Comparison of ENCODE assay signal across 21 cellular contexts in the genomic region with DNA sequence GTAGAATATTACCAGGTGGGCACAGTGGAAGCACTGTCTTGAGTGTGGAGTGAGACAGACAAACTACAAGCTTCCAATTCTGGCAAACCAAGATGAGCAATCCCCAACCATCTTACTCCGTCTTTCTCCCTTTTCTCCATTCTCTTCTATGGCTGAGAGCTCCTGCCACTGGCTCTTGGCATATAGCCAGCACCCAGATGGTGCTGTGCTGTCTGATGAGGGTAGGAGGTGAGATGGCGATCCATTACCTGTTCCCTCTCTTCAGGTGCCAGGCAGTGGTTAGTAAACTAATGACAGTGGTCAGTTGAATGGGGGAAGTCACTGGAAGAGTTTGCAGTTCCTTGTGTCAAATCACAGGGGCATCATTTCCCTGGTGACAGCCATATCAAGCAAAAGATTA.
DNase-seq lines count a peak whose midpoint lies in the region; ATAC-seq, FAIRE-seq and TF ChIP-seq lines count a peak whose summit lies in the region.
"Had no signal": no experiment of that assay in that cellular context is flagged by ENCODE, and none has a peak within 500 bp of the region (broad histone marks: within the 10 kb centered on the region; RNA-seq: fewer than 3 reads in every experiment).

No MANE protein-coding gene starts in this region.

- no peak overlapping the region for H3K4me2 ChIP-seq in H1 (ENCODE audit: insufficient read depth in 1 of 2, low read depth in 2 of 2, low read length in 2 of 2)
- H3K4me2 ChIP-seq: hepatocyte had no signal

- peaks cover 4% of the 10 kb centered on the region; the same call in 1 of the 2 replicates for H3K36me3 ChIP-seq in BE2C
- H3K36me3 ChIP-seq in H1 (ENCODE audit: control insufficient read depth in 2 of 4, insufficient read depth in 4 of 4, low read length in 3 of 4) = peaks cover 0 to 41% (median 4%) of the 10 kb centered on the region in 4 experiments; a peak in 4 of 8 replicates

- H2AK5ac ChIP-seq in H1 (ENCODE audit: low read depth, low read length) = no peak overlapping the region

- H3K4me1 ChIP-seq in BE2C (no peaks in the 10 kb centered on the region), H1 (replicated peaks in 1 of 4; ENCODE audit: control insufficient read depth in 3 of 4, insufficient read depth in 4 of 4, low read length in 3 of 4) (peaks cover 0 to 8% (median 5%) of the 10 kb centered on the region in 4 experiments; a peak in 3 of 7 replicates)

- no peak overlapping the region for H3K56ac ChIP-seq in H1 (replicated peaks; ENCODE audit: insufficient read length, low read depth, low read length)

- H3K4ac ChIP-seq in H1 (replicated peaks; ENCODE audit: insufficient read length, low read depth, low read length) = no peak overlapping the region

- H3K4me3 ChIP-seq in BE2C (ENCODE audit: low read depth, low read length) = no peak overlapping the region
- H3K4me3 ChIP-seq in H1 (ENCODE audit: extremely low read depth in 1 of 4, insufficient read depth in 2 of 4, low read depth in 3 of 4, low read length in 4 of 4) = no peak overlapping the region
- H3K4me3 ChIP-seq: hepatocyte, left lung, MG63, right lobe of liver had no signal

- H3K79me2 ChIP-seq in H1 (ENCODE audit: control insufficient read depth in 1 of 2, insufficient read depth in 2 of 2, low read length in 2 of 2) = peaks cover 0 to 6% of the 10 kb centered on the region in 2 experiments; a peak in 1 of 4 replicates

- no peak overlapping the region for H4K5ac ChIP-seq in H1 (ENCODE audit: insufficient read length, low read depth, low read length)

- H3K79me1 ChIP-seq in H1 (ENCODE audit: low read depth, low read length) = no peaks in the 10 kb centered on the region

- H3K23me2 ChIP-seq in H1 (ENCODE audit: low read depth, low read length) = no peaks in the 10 kb centered on the region

- no peak overlapping the region for H2BK12ac ChIP-seq in H1 (ENCODE audit: low read depth, low read length)

- TF ChIP-seq RAD21 in H1 (IDR thresholded peaks at IDR 0.05 in 1 of 2, conservative IDR thresholded peaks at IDR 0.05 in 1 of 2; ENCODE audit: low read depth in 2 of 2, low read length in 2 of 2) = no peak

- no peak overlapping the region for H2AFZ ChIP-seq in H1 (ENCODE audit: low read length)
- H2AFZ ChIP-seq: hepatocyte had no signal

- H3K18ac ChIP-seq in H1 (ENCODE audit: extremely low read depth, low read length) = no peak overlapping the region

- H3K23ac ChIP-seq in H1 (ENCODE audit: insufficient read length) = no peak overlapping the region

- TF ChIP-seq CTCF in BE2C (IDR thresholded peaks at IDR 0.05; ENCODE audit: low read depth, low read length) = no peak
- no peak for TF ChIP-seq CTCF in H1 (IDR thresholded peaks at IDR 0.05; ENCODE audit: control extremely low read depth in 1 of 3, insufficient read depth in 1 of 3, low read depth in 1 of 3, low read length in 3 of 3)

- DNase-seq in BE2C = peak; percentile 34
- peak; percentile 20 for DNase-seq in DMS153 treated with DMSO at 0.1 percent for 48 hours (lab: John Stamatoyannopoulos, UW; ENCODE audit: unreplicated experiment)
- peak; percentile 10 for DNase-seq in NCI-H2171 (lab: John Stamatoyannopoulos, UW)
- DNase-seq in H1 (ENCODE audit: low read depth in 1 of 2, low spot score in 2 of 2) = no peak
- DNase-seq in stimulated activated naive CD4-positive, alpha-beta T cell (lab: John Stamatoyannopoulos, UW) = no peak
- DNase-seq in epidermal melanocyte (ENCODE audit: insufficient read length, low spot score) = no peak
- DNase-seq: activated CD4-positive, CD25-positive, alpha-beta regulatory T cell treated with anti-CD3 and anti-CD28 coated beads, Interleukin-2, amount 50 U/mL, for 72 hours; activated naive CD8-positive, alpha-beta T cell treated with anti-CD3 and anti-CD28 coated beads, Interleukin-2, amount 10 ng/mL, durations not matched to agents 7 days and 5 days; CD4-positive, CD25-positive, alpha-beta regulatory T cell; left lung; MG63; naive B cell; right lobe of liver; stimulated activated CD4-positive, alpha-beta T cell treated with anti-CD3 and anti-CD28 coated beads, Interleukin-4, amount 100 ng/mL, for 1 hour; stimulated activated naive B cell treated with anti-CD40 and anti-IgM and Interleukin-4, amounts not matched to agents 10 μg/mL and 1 μg/mL and 100 μg/mL, for 72 hours; T-cell had no signal

- H2BK20ac ChIP-seq in H1 (ENCODE audit: low read length) = no peak overlapping the region

- H4K8ac ChIP-seq in H1 (ENCODE audit: extremely low read depth, insufficient read depth, low read length) = no peak overlapping the region

- 92% methylated on average over 2 of the region's 2 CpGs; no CpG with 5 or more reads in 1 of the 2 experiments for WGBS in H1 (ENCODE audit: extremely low coverage in 1 of 2, insufficient coverage in 1 of 2, insufficient read length in 1 of 2, insufficient replicate concordance in 2 of 2, low coverage in 1 of 2, low lambda C conversion rate in 2 of 2, missing lambda C conversion rate in 1 of 2), 2 experiments

- POLR2A ChIA-PET in H1 (lab: Charles Lee; ENCODE audit: partially characterized antibody) = interaction anchor here (0.8 kb wide), 1 partner anchor 13 kb away, joined by 3 read pairs; no protein-coding TSS in a partner anchor

- no peaks in the 10 kb centered on the region for H3K27me3 ChIP-seq in BE2C
- no peaks in the 10 kb centered on the region for H3K27me3 ChIP-seq in H1 (replicated peaks in 1 of 4; ENCODE audit: control insufficient read depth in 3 of 4, extremely low read depth in 1 of 4, insufficient read depth in 3 of 4, low read length in 3 of 4)
- H3K27me3 ChIP-seq: hepatocyte, left lung, MG63, right lobe of liver had no signal

- no peak overlapping the region for H2BK120ac ChIP-seq in H1 (replicated peaks; ENCODE audit: low read depth, low read length)

- H2BK15ac ChIP-seq in H1 (ENCODE audit: low read length) = no peak overlapping the region

- peaks cover 0 to 5% of the 10 kb centered on the region in 2 experiments for H4K20me1 ChIP-seq in H1 (replicated peaks in 1 of 2; ENCODE audit: control insufficient read depth in 1 of 2, insufficient read depth in 2 of 2, low read length in 2 of 2)

- ATAC-seq in HG03045 (IDR thresholded peaks at IDR 0.05; ENCODE audit: unreplicated experiment) (no peak), GM18498 (IDR thresholded peaks at IDR 0.05; ENCODE audit: unreplicated experiment) (no peak)
- ATAC-seq: HCT116; left lung; stimulated activated naive B cell treated with anti-CD40 and anti-IgM and Interleukin-4, amounts not matched to agents 10 μg/mL and 1 μg/mL and 100 μg/mL, for 72 hours; T-cell had no signal

- H3K27ac ChIP-seq in H1 (ENCODE audit: low read depth, low read length) = no peak overlapping the region
- H3K27ac ChIP-seq: hepatocyte, HL-60, right lobe of liver had no signal

- 0 out of 3 replicates have a peak, but pooled peaks of 1 of the 2 experiments have one; percentile 17 for TF ChIP-seq POLR2A in H1 (IDR thresholded peaks at IDR 0.05; ENCODE audit: control extremely low read depth in 1 of 2, low read depth in 2 of 2, low read length in 2 of 2)

- no peak overlapping the region for H3K14ac ChIP-seq in H1 (ENCODE audit: insufficient read length)

- no peak overlapping the region for H2BK5ac ChIP-seq in H1 (ENCODE audit: low read depth, low read length)

- no peak overlapping the region for H3K9ac ChIP-seq in H1 (replicated peaks in 1 of 4; ENCODE audit: extremely low read depth in 1 of 4, low read depth in 3 of 4, low read length in 3 of 4)

- CTCF ChIA-PET in H1 (lab: Charles Lee; ENCODE audit: partially characterized antibody) = interaction anchor here (1.2 to 2.7 kb wide), 2 partner anchors 73 to 252 kb away, joined by 4 to 8 read pairs; no protein-coding TSS in a partner anchor

- H3K9me3 ChIP-seq in BE2C (no peaks in the 10 kb centered on the region), H1 (ENCODE audit: insufficient read depth in 2 of 2, low read depth in 1 of 2, low read length in 1 of 2) (no peaks in the 10 kb centered on the region)
- H3K9me3 ChIP-seq: left lung, MG63, right lobe of liver had no signal

- FAIRE-seq in H1 (lab: Jason Lieb, UNC) = no peak

- H4K91ac ChIP-seq in H1 (replicated peaks; ENCODE audit: insufficient read length, low read length) = no peak overlapping the region

- no peak for TF ChIP-seq EP300 in H1 (IDR thresholded peaks at IDR 0.05; ENCODE audit: borderline replicate concordance in 1 of 2, low read depth in 2 of 2, low read length in 2 of 2)

TF ChIP-seq in H1, 55 proteins besides CTCF, POLR2A, EP300 and RAD21:
- TF ChIP-seq CREB1 (IDR thresholded peaks at IDR 0.05) (no peak), BCL11A (IDR thresholded peaks at IDR 0.05; ENCODE audit: low read depth in 2 of 2, low read length in 2 of 2) (no peak), SAP30 (IDR thresholded peaks at IDR 0.05; ENCODE audit: insufficient read depth, insufficient replicate concordance, low read length) (no peak), BRCA1 (IDR thresholded peaks at IDR 0.05; ENCODE audit: low read depth, low read length) (no peak), POU5F1 (IDR thresholded peaks at IDR 0.05; ENCODE audit: low read depth, low read length) (no peak), POLR2AphosphoS5 (IDR thresholded peaks at IDR 0.05; ENCODE audit: low read depth, low read length) (0 out of 2 replicates have a peak, but pooled peaks have one; percentile 18)
- TF ChIP-seq, protein P1, sequence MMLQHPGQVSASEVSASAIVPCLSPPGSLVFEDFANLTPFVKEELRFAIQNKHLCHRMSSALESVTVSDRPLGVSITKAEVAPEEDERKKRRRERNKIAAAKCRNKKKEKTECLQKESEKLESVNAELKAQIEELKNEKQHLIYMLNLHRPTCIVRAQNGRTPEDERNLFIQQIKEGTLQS (IDR thresholded peaks at IDR 0.05; ENCODE audit: insufficient read depth, low read depth, low read length) = no peak
- TF ChIP-seq, protein P2, sequence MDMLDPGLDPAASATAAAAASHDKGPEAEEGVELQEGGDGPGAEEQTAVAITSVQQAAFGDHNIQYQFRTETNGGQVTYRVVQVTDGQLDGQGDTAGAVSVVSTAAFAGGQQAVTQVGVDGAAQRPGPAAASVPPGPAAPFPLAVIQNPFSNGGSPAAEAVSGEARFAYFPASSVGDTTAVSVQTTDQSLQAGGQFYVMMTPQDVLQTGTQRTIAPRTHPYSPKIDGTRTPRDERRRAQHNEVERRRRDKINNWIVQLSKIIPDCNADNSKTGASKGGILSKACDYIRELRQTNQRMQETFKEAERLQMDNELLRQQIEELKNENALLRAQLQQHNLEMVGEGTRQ (IDR thresholded peaks at IDR 0.05; ENCODE audit: low read length) = no peak
TF ChIP-seq in H1: peak in this region for 1.

Comparison
In these comparisons a context has a peak if more than half of its experiments do, and no peak if none do; other contexts are left out.
1. DNase-seq: peak in BE2C (single experiment), DMS153 treated with DMSO at 0.1 percent for 48 hours (single experiment) and NCI-H2171 (single experiment); none in H1 (0 of 2), stimulated activated naive CD4-positive, alpha-beta T cell (0 of 6) and epidermal melanocyte (single experiment).